Comparison of ENCODE assay signal across 9 cellular contexts in genomic region chr17:76140661-76141211, GRCh38. TPM values are rescaled to one million over a fixed set of nuclear protein-coding genes. Genes with fewer than 3 reads are reported as not detected.
DNase-seq lines count a peak whose midpoint lies in the region; ATAC-seq and TF ChIP-seq lines count a peak whose summit lies in the region.
"Had no signal": no experiment of that assay in that cellular context is flagged by ENCODE, and none has a peak within 500 bp of the region (broad histone marks: within the 10 kb centered on the region; RNA-seq: fewer than 3 reads in every experiment).

No MANE protein-coding gene starts in this region.

- 3% methylated on average over 22 to 24 of the region's 24 CpGs for WGBS in heart right ventricle, 2 donors
- WGBS in mesodermal cell (ENCODE audit: insufficient coverage in 2 of 2), 2 experiments, result 0 to 2% methylated on average over 9 of the region's 24 CpGs
- WGBS in urinary bladder, result 6% methylated on average over 24 of the region's 24 CpGs

- H3K9me3 ChIP-seq in heart right ventricle, result no peaks in the 10 kb centered on the region
- H3K9me3 ChIP-seq in ascending aorta, result no peaks in the 10 kb centered on the region
- H3K9me3 ChIP-seq in mesodermal cell (ENCODE audit: control insufficient read depth, low read length), result no peaks in the 10 kb centered on the region

- no peak for ATAC-seq in heart right ventricle
- ATAC-seq in Right ventricle myocardium superior (ENCODE audit: poor library complexity), result no peak
- ATAC-seq in HG03196 (IDR thresholded peaks at IDR 0.05; ENCODE audit: unreplicated experiment), result no peak

- H3K27ac ChIP-seq in heart right ventricle, result no peak overlapping the region
- no peak overlapping the region for H3K27ac ChIP-seq in ascending aorta
- H3K27ac ChIP-seq in mesodermal cell (ENCODE audit: low read depth, low read length, severe bottlenecking), result no peak overlapping the region
- no peak overlapping the region for H3K27ac ChIP-seq in urinary bladder (ENCODE audit: low read depth)

- TF ChIP-seq CTCF in heart right ventricle (IDR thresholded peaks at IDR 0.05) (no peak), ascending aorta (IDR thresholded peaks at IDR 0.05) (no peak)

- H3K4me1 ChIP-seq in heart right ventricle (peaks cover 12 to 70% (median 46%) of the 10 kb centered on the region in 9 donors), ascending aorta (peaks cover 13 to 17% of the 10 kb centered on the region in 2 donors), mesodermal cell (ENCODE audit: control insufficient read depth, insufficient read depth, low read length, poor library complexity, severe bottlenecking) (peaks cover 38% of the 10 kb centered on the region), urinary bladder (ENCODE audit: insufficient read depth) (no peaks in the 10 kb centered on the region)

- DNase-seq in heart right ventricle (no peak), Right ventricle myocardium superior (no peak), ascending aorta (ENCODE audit: low spot score in 2 of 2) (no peak), NCI-H345 treated with DMSO at 0.1 percent for 48 hours (lab: John Stamatoyannopoulos, UW; ENCODE audit: unreplicated experiment) (no peak), NCI-H82 (lab: John Stamatoyannopoulos, UW) (no peak)

- intact Hi-C loops in heart right ventricle (cut with DNase I) (no loop called here), Right ventricle myocardium superior (cut with DNase I) (no loop called here), ascending aorta (cut with DNase I) (no loop called here)

- H3K27me3 ChIP-seq in heart right ventricle, result peaks cover 12 to 59% (median 48%) of the 10 kb centered on the region in 7 donors
- peaks cover 20% of the 10 kb centered on the region for H3K27me3 ChIP-seq in ascending aorta

- peak overlapping the region; percentile 38 to 60 (median 56) for H3K4me3 ChIP-seq in heart right ventricle
- peak overlapping the region; percentile 51 to 62 for H3K4me3 ChIP-seq in ascending aorta
- peak overlapping the region; percentile 41 for H3K4me3 ChIP-seq in mesodermal cell (ENCODE audit: extremely low read depth, insufficient read depth, low read length, poor library complexity, severe bottlenecking)
- peak overlapping the region; percentile 36 for H3K4me3 ChIP-seq in urinary bladder (ENCODE audit: low read depth, low read length)

- no peaks in the 10 kb centered on the region for H3K36me3 ChIP-seq in heart right ventricle
- H3K36me3 ChIP-seq in ascending aorta, result no peaks in the 10 kb centered on the region
- H3K36me3 ChIP-seq in mesodermal cell (ENCODE audit: control insufficient read depth, insufficient read depth, low read length), result no peaks in the 10 kb centered on the region
- no peaks in the 10 kb centered on the region for H3K36me3 ChIP-seq in urinary bladder (ENCODE audit: insufficient read depth)

RNA-seq across cellular contexts. Expression of gene FOXJ1, which starts 0.3 kb away (rescaled TPM):
- total RNA-seq in heart right ventricle (not detected), Right ventricle myocardium superior (not detected), ascending aorta (not detected), urinary bladder (0.90 TPM)
- polyA plus RNA-seq in heart right ventricle (under 1 TPM in 1 of 2 donors, not detected in 1; 0.03 TPM), urinary bladder (1.4 TPM)
- polyA plus RNA-seq in mesodermal cell (2013, experiment 1 of 2), result 0.96 TPM
- 0.61 TPM for polyA plus RNA-seq in mesodermal cell (2013, experiment 2 of 2)
- total RNA-seq: Daoy had no signal

RNA-seq across cellular contexts. Expression of gene EXOC7, which starts 37.1 kb away (rescaled TPM):
- total RNA-seq in heart right ventricle, result 10 to 100 TPM; 66.4 to 97.5 (median 87.9) TPM
- polyA plus RNA-seq in heart right ventricle, result 10 to 100 TPM; 37.9 to 55.6 TPM
- total RNA-seq in Right ventricle myocardium superior, result 74.7 TPM
- 123 TPM for total RNA-seq in ascending aorta
- 65.0 TPM for polyA plus RNA-seq in mesodermal cell (2013, experiment 1 of 2)
- 54.7 TPM for polyA plus RNA-seq in mesodermal cell (2013, experiment 2 of 2)
- 75.3 TPM for total RNA-seq in urinary bladder
- polyA plus RNA-seq in urinary bladder, result 74.8 TPM
